Comparison of ENCODE assay signal across 13 cellular contexts in the genomic region with DNA sequence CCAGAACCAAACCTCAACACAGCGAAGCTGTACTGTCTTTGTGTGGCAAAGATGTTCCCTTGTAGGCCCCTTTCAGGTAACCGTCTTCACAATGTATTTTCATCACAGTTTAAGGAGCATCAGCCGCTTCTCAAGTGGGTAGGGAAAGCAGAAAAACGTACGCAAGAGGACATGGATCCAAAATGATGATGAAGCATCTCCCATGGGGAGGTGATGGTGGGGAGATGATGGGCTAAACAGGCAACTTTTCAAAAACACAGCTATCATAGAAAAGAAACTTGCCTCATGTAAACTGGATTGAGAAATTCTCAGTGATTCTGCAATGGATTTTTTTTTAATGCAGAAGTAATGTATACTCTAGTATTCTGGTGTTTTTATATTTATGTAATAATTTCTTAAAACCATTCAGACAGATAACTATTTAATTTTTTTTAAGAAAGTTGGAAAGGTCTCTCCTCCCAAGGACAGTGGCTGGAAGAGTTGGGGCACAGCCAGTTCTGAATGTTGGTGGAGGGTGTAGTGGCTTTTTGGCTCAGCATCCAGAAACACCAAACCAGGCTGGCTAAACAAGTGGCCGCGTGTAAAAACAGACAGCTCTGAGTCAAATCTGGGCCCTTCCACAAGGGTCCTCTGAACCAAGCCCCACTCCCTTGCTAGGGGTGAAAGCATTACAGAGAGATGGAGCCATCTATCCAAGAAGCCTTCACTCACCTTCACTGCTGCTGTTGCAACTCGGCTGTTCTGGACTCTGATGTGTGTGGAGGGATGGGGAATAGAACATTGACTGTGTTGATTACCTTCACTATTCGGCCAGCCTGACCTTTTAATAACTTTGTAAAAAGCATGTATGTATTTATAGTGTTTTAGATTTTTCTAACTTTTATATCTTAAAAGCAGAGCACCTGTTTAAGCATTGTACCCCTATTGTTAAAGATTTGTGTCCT.
DNase-seq lines count a peak whose midpoint lies in the region; TF ChIP-seq lines count a peak whose summit lies in the region.
"Had no signal": no experiment of that assay in that cellular context is flagged by ENCODE, and none has a peak within 500 bp of the region (broad histone marks: within the 10 kb centered on the region; RNA-seq: fewer than 3 reads in every experiment).

No MANE protein-coding gene starts in this region.

- H3K9ac ChIP-seq in adipocyte (ENCODE audit: low read length) (peak overlapping the region; percentile 37), mesenchymal stem cell (ENCODE audit: low read length) (peak overlapping the region; percentile 78)
- H3K9ac ChIP-seq: KMS-11 had no signal

- H3K27ac ChIP-seq in mesenchymal stem cell (ENCODE audit: low read length, poor library complexity, severe bottlenecking) (no peak overlapping the region), thyroid gland (peak overlapping the region; percentile 65 to 80 (median 71)), substantia nigra (ENCODE audit: low read depth, low read length, poor library complexity, severe bottlenecking) (no peak overlapping the region)
- H3K27ac ChIP-seq: KMS-11 had no signal

- WGBS in mesenchymal stem cell: 96% methylated on average over 6 of the region's 9 CpGs
- 49 to 53% methylated on average over 9 of the region's 9 CpGs for WGBS in thyroid gland, 2 donors

- peaks cover 45% of the 10 kb centered on the region for H3K4me1 ChIP-seq in adipocyte (ENCODE audit: control insufficient read depth, insufficient read depth, low read length)
- H3K4me1 ChIP-seq in mesenchymal stem cell (ENCODE audit: control insufficient read depth, insufficient read depth, low read depth, low read length): peaks cover 2% of the 10 kb centered on the region
- H3K4me1 ChIP-seq in thyroid gland: peaks cover 25 to 42% of the 10 kb centered on the region in 2 donors

- H2BK5ac ChIP-seq in mesenchymal stem cell (ENCODE audit: low read depth, low read length, poor library complexity, severe bottlenecking): no peak overlapping the region

- no peak overlapping the region for H2AFZ ChIP-seq in mesenchymal stem cell (ENCODE audit: low read depth, low read length)

- no peak overlapping the region for H2AK5ac ChIP-seq in mesenchymal stem cell (ENCODE audit: low read length, severe bottlenecking)

- H3K27me3 Mint-ChIP-seq in activated T-cell treated with anti-CD3 and anti-CD28 coated beads, Interleukin-2, amount 50 U/mL, for 24 hours: no peaks in the 10 kb centered on the region
- H3K27me3 Mint-ChIP-seq: stimulated activated naive CD8-positive, alpha-beta T cell treated with anti-CD3 and anti-CD28 coated beads, Interleukin-15, amount 100 ng/mL, for 72 hours had no signal

- H3K9me3 ChIP-seq in adipocyte (ENCODE audit: control insufficient read depth, low read length): no peaks in the 10 kb centered on the region
- H3K9me3 ChIP-seq in mesenchymal stem cell (ENCODE audit: control insufficient read depth, low read length): no peaks in the 10 kb centered on the region
- no peaks in the 10 kb centered on the region for H3K9me3 ChIP-seq in thyroid gland

- H3K27me3 ChIP-seq in adipocyte (replicated peaks; ENCODE audit: control insufficient read depth, insufficient read depth, low read length) (no peaks in the 10 kb centered on the region), mesenchymal stem cell (ENCODE audit: control insufficient read depth in 1 of 2, insufficient read depth in 1 of 2, low read length in 2 of 2) (no peaks in the 10 kb centered on the region), thyroid gland (no peaks in the 10 kb centered on the region)

- no peak overlapping the region for H4K91ac ChIP-seq in mesenchymal stem cell (ENCODE audit: low read length)

- H3K9me3 Mint-ChIP-seq in activated T-cell treated with anti-CD3 and anti-CD28 coated beads, Interleukin-2, amount 50 U/mL, for 24 hours: no peaks in the 10 kb centered on the region
- H3K9me3 Mint-ChIP-seq: stimulated activated naive CD8-positive, alpha-beta T cell treated with anti-CD3 and anti-CD28 coated beads, Interleukin-15, amount 100 ng/mL, for 72 hours had no signal

- H3K4me3 ChIP-seq in adipocyte (ENCODE audit: low read length): no peak overlapping the region
- H3K4me3 ChIP-seq in mesenchymal stem cell (ENCODE audit: insufficient read depth in 1 of 2, low read depth in 1 of 2, low read length in 2 of 2): peak overlapping the region in 1 of 2 experiments; percentile 26
- H3K4me3 ChIP-seq in thyroid gland (replicated peaks in 1 of 3): no peak overlapping the region

- TF ChIP-seq CTCF in thyroid gland (IDR thresholded peaks at IDR 0.05) (no peak), GM13976 (IDR thresholded peaks at IDR 0.05; ENCODE audit: borderline replicate concordance, control extremely low read depth, extremely low read depth, insufficient read depth, missing control alignments) (no peak)

- peak overlapping the region; percentile 58 for H3K27ac Mint-ChIP-seq in activated T-cell treated with anti-CD3 and anti-CD28 coated beads, Interleukin-2, amount 50 U/mL, for 24 hours

- no peak for DNase-seq in activated T-cell treated with anti-CD3 and anti-CD28 coated beads, Interleukin-2, amount 50 U/mL, for 24 hours
- no peak for DNase-seq in activated T-cell treated with anti-CD3 and anti-CD28 coated beads, Interleukin-2, amount 50 U/mL, for 1 hour
- no peak for DNase-seq in adipocyte (ENCODE audit: low read depth)
- no peak for DNase-seq in mesenchymal stem cell
- DNase-seq in thyroid gland: peak; percentile 88 to 89
- no peak for DNase-seq in foreskin melanocyte
- no peak for DNase-seq in substantia nigra (lab: John Stamatoyannopoulos, UW)
- DNase-seq in GM13976 (ENCODE audit: low spot score): no peak
- DNase-seq: islet precursor cell; NCI-H2029 treated with DMSO at 0.1 percent for 48 hours; stimulated activated CD4-positive, alpha-beta T cell treated with anti-CD3 and anti-CD28 coated beads, Interleukin-2, amount 100 ng/mL, for 24 hours; stimulated activated naive CD8-positive, alpha-beta T cell treated with anti-CD3 and anti-CD28 coated beads, Interleukin-15, amount 100 ng/mL, for 72 hours had no signal

- no peak overlapping the region for H2BK120ac ChIP-seq in mesenchymal stem cell (ENCODE audit: low read depth, low read length)

- H3K4me1 Mint-ChIP-seq in activated T-cell treated with anti-CD3 and anti-CD28 coated beads, Interleukin-2, amount 50 U/mL, for 24 hours (ENCODE audit: low read depth): peaks cover 21% of the 10 kb centered on the region

- no peak overlapping the region for H3K23ac ChIP-seq in mesenchymal stem cell (ENCODE audit: low read length in 2 of 2)

- H3K36me3 ChIP-seq in adipocyte (ENCODE audit: control insufficient read depth, insufficient read depth, low read length, severe bottlenecking) (peaks cover 27% of the 10 kb centered on the region), mesenchymal stem cell (ENCODE audit: control insufficient read depth in 1 of 2, insufficient read depth in 2 of 2, low read depth in 1 of 2, low read length in 2 of 2) (peaks cover 46 to 63% of the 10 kb centered on the region in 2 experiments), thyroid gland (peaks cover 16 to 18% of the 10 kb centered on the region in 2 donors)

- no peak overlapping the region for H2BK15ac ChIP-seq in mesenchymal stem cell (ENCODE audit: low read depth, poor library complexity, severe bottlenecking)

- no peak overlapping the region for H3K4me2 ChIP-seq in mesenchymal stem cell (ENCODE audit: low read length, poor library complexity, severe bottlenecking)
- H3K4me2 ChIP-seq: KMS-11 had no signal

- H3K4ac ChIP-seq in mesenchymal stem cell (ENCODE audit: low read depth in 1 of 2, low read length in 2 of 2): no peak overlapping the region

- H3K4me3 Mint-ChIP-seq in activated T-cell treated with anti-CD3 and anti-CD28 coated beads, Interleukin-2, amount 50 U/mL, for 24 hours: no peak overlapping the region
- H3K4me3 Mint-ChIP-seq: stimulated activated naive CD8-positive, alpha-beta T cell treated with anti-CD3 and anti-CD28 coated beads, Interleukin-15, amount 100 ng/mL, for 72 hours had no signal

- TF ChIP-seq POLR2A in thyroid gland (IDR thresholded peaks at IDR 0.05): no peak

- H3K18ac ChIP-seq in mesenchymal stem cell (ENCODE audit: low read depth in 1 of 2, low read length in 2 of 2): peak overlapping the region in 1 of 2 experiments; percentile 23

- intact Hi-C loops in thyroid gland (cut with DNase I): no loop called here

- in situ Hi-C loops in GM13976 (cut with MboI; ENCODE audit: low sequenced_read_pairs, unreplicated experiment): no loop called here

- H3K79me1 ChIP-seq in mesenchymal stem cell (replicated peaks; ENCODE audit: low read length, poor library complexity, severe bottlenecking): no peaks in the 10 kb centered on the region

- H2BK12ac ChIP-seq in mesenchymal stem cell (ENCODE audit: low read length in 2 of 2): peak overlapping the region in 1 of 2 experiments; percentile 43

- H3K36me3 Mint-ChIP-seq in activated T-cell treated with anti-CD3 and anti-CD28 coated beads, Interleukin-2, amount 50 U/mL, for 24 hours (ENCODE audit: low read depth): peaks cover 95% of the 10 kb centered on the region

- no peak overlapping the region for H4K8ac ChIP-seq in mesenchymal stem cell (ENCODE audit: low read length)

- H3K14ac ChIP-seq in mesenchymal stem cell (ENCODE audit: low read length in 2 of 2): no peak overlapping the region

Comparison
In these comparisons a context has a peak if more than half of its experiments do, and no peak if none do; other contexts are left out.
1. DNase-seq: peak in thyroid gland (2 of 2); none in activated T-cell treated with anti-CD3 and anti-CD28 coated beads, Interleukin-2, amount 50 U/mL, for 24 hours (single experiment), activated T-cell treated with anti-CD3 and anti-CD28 coated beads, Interleukin-2, amount 50 U/mL, for 1 hour (single experiment), adipocyte (single experiment), mesenchymal stem cell (single experiment), foreskin melanocyte (single experiment), substantia nigra (0 of 49) and GM13976 (single experiment).
2. H3K27ac ChIP-seq: peak in thyroid gland (3 of 3); none in mesenchymal stem cell (single experiment) and substantia nigra (single experiment).